ENCODE assay signal across 19 cellular contexts in the genomic region with DNA sequence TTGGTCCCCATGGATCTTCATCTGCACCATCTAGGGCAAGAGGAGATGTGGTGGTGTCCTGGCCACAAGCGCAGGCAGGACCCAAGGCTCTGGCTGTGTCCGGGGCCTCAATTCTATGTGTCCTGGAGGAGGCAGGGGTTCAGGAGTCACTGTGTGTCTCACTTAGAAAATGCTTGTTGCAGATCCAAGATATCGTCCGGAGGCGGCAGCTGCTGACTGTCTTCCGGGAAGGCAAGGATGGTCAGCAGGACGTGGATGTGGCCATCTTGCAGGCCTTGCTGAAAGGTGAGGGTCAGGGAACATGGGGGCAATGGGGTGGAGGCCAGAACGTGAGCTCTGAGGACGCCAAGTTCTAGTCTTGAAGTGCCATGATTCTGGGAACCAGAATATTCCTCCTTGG. TPM values are rescaled to one million over a fixed set of nuclear protein-coding genes. Genes with fewer than 3 reads are reported as not detected.
DNase-seq lines count a peak whose midpoint lies in the region; ATAC-seq, FAIRE-seq and TF ChIP-seq lines count a peak whose summit lies in the region.
"Had no signal": no experiment of that assay in that cellular context is flagged by ENCODE, and none has a peak within 500 bp of the region (broad histone marks: within the 10 kb centered on the region; RNA-seq: fewer than 3 reads in every experiment).

No MANE protein-coding gene starts in this region.

- H3K27ac ChIP-seq in kidney (ENCODE audit: low read depth in 2 of 2, low read length in 2 of 2) (no peak overlapping the region), neutrophil (peak overlapping the region; percentile 4), upper lobe of right lung (no peak overlapping the region)
- H3K27ac ChIP-seq: BLaER1 had no signal

- TF ChIP-seq CTCF in kidney (IDR thresholded peaks at IDR 0.05; ENCODE audit: borderline replicate concordance, extremely low read depth, insufficient read depth) (no peak), neutrophil (IDR thresholded peaks at IDR 0.05) (no peak), upper lobe of right lung (IDR thresholded peaks at IDR 0.05) (no peak), CD14-positive monocyte (IDR thresholded peaks at IDR 0.05) (no peak)

- intact Hi-C loops in kidney (cut with DNase I) = no loop called here
- intact Hi-C loops in upper lobe of right lung (cut with DNase I) = no loop called here
- intact Hi-C loops in activated T-helper 2 cell treated with anti-CD3 and anti-CD28 coated beads, Interferon-gamma antibody, Interleukin-2, Interleukin-4, amounts not matched to agents 10 μg/mL and 5 μg/mL and 100 μg/mL, durations not matched to agents 14 hours and 24 hours and 36 hours (cut with micrococcal nuclease) = no loop called here
- intact Hi-C loops in CD14-positive monocyte (cut with micrococcal nuclease) = loop anchor here in 1 of 2 donors (10.0 kb wide), 1 partner anchor 48 kb away; the partner anchor contains the start of gene CFAP410

- DNase-seq in activated T-cell treated with anti-CD3 and anti-CD28 coated beads, Interleukin-2, amount 50 U/mL, for 24 hours = peak; percentile 6
- DNase-seq in activated T-cell treated with anti-CD3 and anti-CD28 coated beads, Interleukin-2, amount 50 U/mL, for 4 hours = no peak
- DNase-seq in kidney = peak; percentile 51
- DNase-seq in upper lobe of right lung = peak; percentile 52
- no peak for DNase-seq in DMS114 treated with DMSO at 0.1 percent for 48 hours (lab: John Stamatoyannopoulos, UW; ENCODE audit: unreplicated experiment)
- no peak for DNase-seq in activated T-helper 2 cell treated with anti-CD3 and anti-CD28 coated beads, Interferon-gamma antibody, Interleukin-2, Interleukin-4, amounts not matched to agents 10 μg/mL and 5 μg/mL and 100 μg/mL, durations not matched to agents 14 hours and 24 hours and 36 hours (ENCODE audit: low spot score)
- no peak for DNase-seq in CD14-positive monocyte (ENCODE audit: low spot score)
- DNase-seq: 8988T; AML-193; Calu3; CD4-positive, CD25-positive, alpha-beta regulatory T cell; DMS153; DND-41; GDM1 had no signal

- H3K9ac ChIP-seq in kidney (ENCODE audit: low read length in 2 of 2) = no peak overlapping the region
- H3K9ac ChIP-seq: BLaER1 had no signal

- no peak overlapping the region for H3K27ac Mint-ChIP-seq in activated T-cell treated with anti-CD3 and anti-CD28 coated beads, Interleukin-2, amount 50 U/mL, for 24 hours
- no peak overlapping the region for H3K27ac Mint-ChIP-seq in activated T-helper 2 cell treated with anti-CD3 and anti-CD28 coated beads, Interferon-gamma antibody, Interleukin-2, Interleukin-4, amounts not matched to agents 10 μg/mL and 5 μg/mL and 100 μg/mL, durations not matched to agents 14 hours and 24 hours and 36 hours
- peak overlapping the region in 2 of 7 donors; percentile 1 to 43 for H3K27ac Mint-ChIP-seq in CD14-positive monocyte
- H3K27ac Mint-ChIP-seq: CD4-positive, CD25-positive, alpha-beta regulatory T cell had no signal

- no peak overlapping the region for H3K4me3 Mint-ChIP-seq in activated T-cell treated with anti-CD3 and anti-CD28 coated beads, Interleukin-2, amount 50 U/mL, for 24 hours
- H3K4me3 Mint-ChIP-seq in activated T-cell treated with anti-CD3 and anti-CD28 coated beads, Interleukin-2, amount 50 U/mL, for 4 hours = no peak overlapping the region
- H3K4me3 Mint-ChIP-seq in activated T-helper 2 cell treated with anti-CD3 and anti-CD28 coated beads, Interferon-gamma antibody, Interleukin-2, Interleukin-4, amounts not matched to agents 10 μg/mL and 5 μg/mL and 100 μg/mL, durations not matched to agents 14 hours and 24 hours and 36 hours (ENCODE audit: low read depth) = no peak overlapping the region
- H3K4me3 Mint-ChIP-seq in CD14-positive monocyte = no peak overlapping the region
- H3K4me3 Mint-ChIP-seq: CD4-positive, CD25-positive, alpha-beta regulatory T cell had no signal

- ATAC-seq in activated T-cell treated with anti-CD3 and anti-CD28 coated beads, Interleukin-2, amount 50 U/mL, for 4 hours = no peak
- ATAC-seq in upper lobe of right lung = no peak

- H3K4me1 Mint-ChIP-seq in activated T-cell treated with anti-CD3 and anti-CD28 coated beads, Interleukin-2, amount 50 U/mL, for 24 hours (ENCODE audit: low read depth) = no peaks in the 10 kb centered on the region
- H3K4me1 Mint-ChIP-seq in activated T-cell treated with anti-CD3 and anti-CD28 coated beads, Interleukin-2, amount 50 U/mL, for 4 hours (ENCODE audit: low read depth) = no peaks in the 10 kb centered on the region
- no peaks in the 10 kb centered on the region for H3K4me1 Mint-ChIP-seq in activated T-helper 2 cell treated with anti-CD3 and anti-CD28 coated beads, Interferon-gamma antibody, Interleukin-2, Interleukin-4, amounts not matched to agents 10 μg/mL and 5 μg/mL and 100 μg/mL, durations not matched to agents 14 hours and 24 hours and 36 hours (ENCODE audit: low read depth)
- H3K4me1 Mint-ChIP-seq in CD14-positive monocyte = no peaks in the 10 kb centered on the region
- H3K4me1 Mint-ChIP-seq: CD4-positive, CD25-positive, alpha-beta regulatory T cell had no signal

- H3K4me1 ChIP-seq in kidney (ENCODE audit: control insufficient read depth in 1 of 2, insufficient read depth in 1 of 2, low read depth in 1 of 2, low read length in 2 of 2) = no peaks in the 10 kb centered on the region
- H3K4me1 ChIP-seq in neutrophil (ENCODE audit: control insufficient read depth in 1 of 2, insufficient read depth in 1 of 2, low read depth in 1 of 2, low read length in 1 of 2) = peaks cover 0 to 1% of the 10 kb centered on the region in 2 experiments
- no peaks in the 10 kb centered on the region for H3K4me1 ChIP-seq in upper lobe of right lung
- H3K4me1 ChIP-seq: HAP-1 had no signal

- H3K4me3 ChIP-seq in kidney (ENCODE audit: low read length in 2 of 2) = no peak overlapping the region
- H3K4me3 ChIP-seq in neutrophil (ENCODE audit: low read depth in 1 of 2, low read length in 1 of 2) = no peak overlapping the region
- no peak overlapping the region for H3K4me3 ChIP-seq in upper lobe of right lung
- H3K4me3 ChIP-seq: BLaER1, HAP-1 had no signal

- H3K27me3 ChIP-seq in neutrophil = no peaks in the 10 kb centered on the region
- H3K27me3 ChIP-seq in upper lobe of right lung = no peaks in the 10 kb centered on the region
- H3K27me3 ChIP-seq: BLaER1 had no signal

- H3K36me3 ChIP-seq in kidney (ENCODE audit: control insufficient read depth in 1 of 2, insufficient read depth in 2 of 2, low read length in 2 of 2) = no peaks in the 10 kb centered on the region
- peaks cover 63% of the 10 kb centered on the region for H3K36me3 ChIP-seq in neutrophil
- H3K36me3 ChIP-seq in upper lobe of right lung = no peaks in the 10 kb centered on the region
- H3K36me3 ChIP-seq: HAP-1 had no signal

- H3K9me3 ChIP-seq in kidney (ENCODE audit: control insufficient read depth in 1 of 2, low read length in 2 of 2) (peaks cover 6 to 31% of the 10 kb centered on the region in 2 donors), neutrophil (peaks cover 4% of the 10 kb centered on the region), upper lobe of right lung (peaks cover 21% of the 10 kb centered on the region)
- H3K9me3 ChIP-seq: HAP-1 had no signal

- peaks cover 30% of the 10 kb centered on the region for H3K9me3 Mint-ChIP-seq in activated T-cell treated with anti-CD3 and anti-CD28 coated beads, Interleukin-2, amount 50 U/mL, for 24 hours
- H3K9me3 Mint-ChIP-seq in activated T-cell treated with anti-CD3 and anti-CD28 coated beads, Interleukin-2, amount 50 U/mL, for 4 hours = peaks cover 29% of the 10 kb centered on the region
- peaks cover 37% of the 10 kb centered on the region for H3K9me3 Mint-ChIP-seq in activated T-helper 2 cell treated with anti-CD3 and anti-CD28 coated beads, Interferon-gamma antibody, Interleukin-2, Interleukin-4, amounts not matched to agents 10 μg/mL and 5 μg/mL and 100 μg/mL, durations not matched to agents 14 hours and 24 hours and 36 hours
- peaks cover 34 to 50% (median 42%) of the 10 kb centered on the region in 7 donors for H3K9me3 Mint-ChIP-seq in CD14-positive monocyte

- H3K36me3 Mint-ChIP-seq in activated T-cell treated with anti-CD3 and anti-CD28 coated beads, Interleukin-2, amount 50 U/mL, for 24 hours (ENCODE audit: low read depth) = peaks cover 76% of the 10 kb centered on the region
- H3K36me3 Mint-ChIP-seq in activated T-cell treated with anti-CD3 and anti-CD28 coated beads, Interleukin-2, amount 50 U/mL, for 4 hours (ENCODE audit: insufficient read depth) = peaks cover 8% of the 10 kb centered on the region
- H3K36me3 Mint-ChIP-seq in activated T-helper 2 cell treated with anti-CD3 and anti-CD28 coated beads, Interferon-gamma antibody, Interleukin-2, Interleukin-4, amounts not matched to agents 10 μg/mL and 5 μg/mL and 100 μg/mL, durations not matched to agents 14 hours and 24 hours and 36 hours (ENCODE audit: low read depth) = peaks cover 42% of the 10 kb centered on the region
- peaks cover 83 to 96% of the 10 kb centered on the region in 2 donors for H3K36me3 Mint-ChIP-seq in CD14-positive monocyte

- FAIRE-seq in kidney (lab: Jason Lieb, UNC) = no peak
- FAIRE-seq: GM12892, H1 had no signal

- H3K27me3 Mint-ChIP-seq in activated T-cell treated with anti-CD3 and anti-CD28 coated beads, Interleukin-2, amount 50 U/mL, for 24 hours = no peaks in the 10 kb centered on the region
- no peaks in the 10 kb centered on the region for H3K27me3 Mint-ChIP-seq in activated T-cell treated with anti-CD3 and anti-CD28 coated beads, Interleukin-2, amount 50 U/mL, for 4 hours (ENCODE audit: low read depth)
- no peaks in the 10 kb centered on the region for H3K27me3 Mint-ChIP-seq in activated T-helper 2 cell treated with anti-CD3 and anti-CD28 coated beads, Interferon-gamma antibody, Interleukin-2, Interleukin-4, amounts not matched to agents 10 μg/mL and 5 μg/mL and 100 μg/mL, durations not matched to agents 14 hours and 24 hours and 36 hours (ENCODE audit: low read depth)
- peaks cover 0 to 2% (median 0%) of the 10 kb centered on the region in 3 donors for H3K27me3 Mint-ChIP-seq in CD14-positive monocyte (ENCODE audit: low read depth in 3 of 3)

RNA-seq across cellular contexts. Expression of gene TRPM2, which starts 29.1 kb away (rescaled TPM):
- total RNA-seq in activated T-cell treated with anti-CD3 and anti-CD28 coated beads, Interleukin-2, amount 50 U/mL, for 4 hours = 10 to 100 TPM in 1 of 3 donors, 1 to 10 TPM in 1, under 1 TPM in 1; 0.95 to 21.6 (median 2.5) TPM
- total RNA-seq in kidney = 11.5 TPM
- polyA plus RNA-seq in kidney (ENCODE audit: insufficient read depth, low read depth, low replicate concordance) = 2.0 TPM
- total RNA-seq in upper lobe of right lung = 10.0 TPM
- 6.7 and 7.3 TPM in 2 replicates for total RNA-seq in activated T-helper 2 cell treated with anti-CD3 and anti-CD28 coated beads, Interferon-gamma antibody, Interleukin-2, Interleukin-4, amounts not matched to agents 10 μg/mL and 5 μg/mL and 100 μg/mL, durations not matched to agents 14 hours and 24 hours and 36 hours
- 10 to 100 TPM in 1 of 2 donors, 1 to 10 TPM in 1; 7.6 to 12.2 TPM for polyA plus RNA-seq in CD14-positive monocyte
- total RNA-seq: Calu3 had no signal

RNA-seq across cellular contexts. Expression of gene CFAP410, which starts 43.3 kb away (rescaled TPM):
- 10 to 100 TPM; 30.2 to 32.7 (median 30.5) TPM for total RNA-seq in activated T-cell treated with anti-CD3 and anti-CD28 coated beads, Interleukin-2, amount 50 U/mL, for 4 hours
- total RNA-seq in kidney = 23.3 TPM
- polyA plus RNA-seq in kidney (ENCODE audit: insufficient read depth, low read depth, low replicate concordance) = 45.3 TPM
- 25.4 TPM for total RNA-seq in upper lobe of right lung
- total RNA-seq in activated T-helper 2 cell treated with anti-CD3 and anti-CD28 coated beads, Interferon-gamma antibody, Interleukin-2, Interleukin-4, amounts not matched to agents 10 μg/mL and 5 μg/mL and 100 μg/mL, durations not matched to agents 14 hours and 24 hours and 36 hours = 13.8 and 15.2 TPM in 2 replicates
- polyA plus RNA-seq in CD14-positive monocyte = 10 to 100 TPM; 14.8 to 17.3 TPM

Comparison
In these comparisons a context has a peak if more than half of its experiments do, and no peak if none do; other contexts are left out.
1. DNase-seq: peak in activated T-cell treated with anti-CD3 and anti-CD28 coated beads, Interleukin-2, amount 50 U/mL, for 24 hours (single experiment), kidney (single experiment) and upper lobe of right lung (single experiment); none in activated T-cell treated with anti-CD3 and anti-CD28 coated beads, Interleukin-2, amount 50 U/mL, for 4 hours (single experiment), DMS114 treated with DMSO at 0.1 percent for 48 hours (single experiment), activated T-helper 2 cell treated with anti-CD3 and anti-CD28 coated beads, Interferon-gamma antibody, Interleukin-2, Interleukin-4, amounts not matched to agents 10 μg/mL and 5 μg/mL and 100 μg/mL, durations not matched to agents 14 hours and 24 hours and 36 hours (single experiment) and CD14-positive monocyte (single experiment).